Comparison of ENCODE assay signal across 12 cellular contexts in the genomic region with DNA sequence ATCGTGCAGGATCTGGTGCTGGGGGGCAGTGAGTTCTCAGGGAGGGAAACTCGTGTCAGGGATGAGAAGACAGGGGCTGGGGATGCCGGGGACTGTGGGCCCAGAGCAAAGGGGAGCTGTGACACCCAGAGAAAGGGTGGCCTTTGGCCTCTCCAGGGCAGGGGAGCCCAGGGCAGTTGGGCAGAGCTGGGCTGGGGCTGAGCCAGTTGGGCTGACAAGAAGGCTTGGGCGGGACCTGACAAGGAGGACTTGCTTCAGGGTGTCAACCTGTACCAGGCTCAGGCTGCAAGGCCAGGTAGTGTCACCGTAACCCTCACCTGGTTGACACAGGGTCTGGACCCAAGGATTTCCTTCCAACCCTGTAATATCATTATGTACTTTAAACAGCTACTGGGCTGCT. TPM values are rescaled to one million over a fixed set of nuclear protein-coding genes. Genes with fewer than 3 reads are reported as not detected.
DNase-seq lines count a peak whose midpoint lies in the region; ATAC-seq, FAIRE-seq and TF ChIP-seq lines count a peak whose summit lies in the region.
"Had no signal": no experiment of that assay in that cellular context is flagged by ENCODE, and none has a peak within 500 bp of the region (broad histone marks: within the 10 kb centered on the region; RNA-seq: fewer than 3 reads in every experiment).

No MANE protein-coding gene starts in this region.

- WGBS in pancreas, 2 donors = 43 to 66% methylated on average over 5 of the region's 5 CpGs

- no peaks in the 10 kb centered on the region for H3K9me3 Mint-ChIP-seq in WTC11
- H3K9me3 Mint-ChIP-seq in activated CD8-positive, alpha-beta memory T cell treated with anti-CD3 and anti-CD28 coated beads, Interleukin-2, amount 10 ng/mL, durations not matched to agents 7 days and 5 days (ENCODE audit: low read depth) = no peaks in the 10 kb centered on the region

- peaks cover 14% of the 10 kb centered on the region for H3K4me1 Mint-ChIP-seq in WTC11
- H3K4me1 Mint-ChIP-seq in activated CD8-positive, alpha-beta memory T cell treated with anti-CD3 and anti-CD28 coated beads, Interleukin-2, amount 10 ng/mL, durations not matched to agents 7 days and 5 days = no peaks in the 10 kb centered on the region

- no peak for DNase-seq in WTC11 (ENCODE audit: low spot score)
- no peak for DNase-seq in left cardiac atrium
- peak in 4 of 6 donors; percentile 53 to 82 (median 58) for DNase-seq in pancreas
- DNase-seq in activated CD8-positive, alpha-beta memory T cell treated with anti-CD3 and anti-CD28 coated beads, Interleukin-2, amount 10 ng/mL, durations not matched to agents 7 days and 5 days = no peak
- no peak for DNase-seq in NOMO-1 treated with dmso at 0.1 percent for 144 hours (lab: John Stamatoyannopoulos, UW; ENCODE audit: unreplicated experiment)
- DNase-seq: NCI-H1417, NCI-H69 had no signal

- POLR2A ChIA-PET in WTC11 (lab: Charles Lee) = no interaction called here

- H3K36me3 Mint-ChIP-seq in WTC11 = no peaks in the 10 kb centered on the region; the same call in 1 of the 2 replicates
- H3K36me3 Mint-ChIP-seq in activated CD8-positive, alpha-beta memory T cell treated with anti-CD3 and anti-CD28 coated beads, Interleukin-2, amount 10 ng/mL, durations not matched to agents 7 days and 5 days = no peaks in the 10 kb centered on the region
- H3K36me3 Mint-ChIP-seq: activated naive CD8-positive, alpha-beta T cell had no signal

- 0 out of 2 replicates have a peak, but pooled peaks cover under 1% of the 10 kb centered on the region for H3K36me3 ChIP-seq in ACC112 (ENCODE audit: insufficient read depth, low read length)
- H3K36me3 ChIP-seq in pancreas = peaks cover 0 to 1% (median 0%) of the 10 kb centered on the region in 3 donors

- FAIRE-seq in pancreas (lab: Jason Lieb, UNC) = no peak

- ATAC-seq in WTC11 (0 out of 2 replicates have a peak, but pooled peaks have one; percentile 9), left cardiac atrium (peak; percentile 7 to 16), pancreas (peak; percentile 58 to 68 (median 65)), HG02970 (IDR thresholded peaks at IDR 0.05; ENCODE audit: low FRiP score, unreplicated experiment) (no peak), HG03439 (IDR thresholded peaks at IDR 0.05; ENCODE audit: unreplicated experiment) (no peak)
- ATAC-seq in activated CD8-positive, alpha-beta memory T cell treated with anti-CD3 and anti-CD28 coated beads, Interleukin-2, amount 10 ng/mL, durations not matched to agents 7 days and 5 days = no peak

- CTCF ChIA-PET in WTC11 (lab: Charles Lee) = interaction anchor here (1.0 to 4.1 kb wide), 4 partner anchors 44 to 67 kb away, joined by 3 to 26 read pairs (median 8); partner anchors contain the start of gene MESP2
- CTCF ChIA-PET in activated CD8-positive, alpha-beta memory T cell treated with anti-CD3 and anti-CD28 coated beads, Interleukin-2, amount 10 ng/mL, durations not matched to agents 7 days and 5 days (lab: Charles Lee) = no interaction called here

- no peaks in the 10 kb centered on the region for H3K79me2 ChIP-seq in ACC112 (ENCODE audit: control insufficient read depth, insufficient read depth, low read length, unreplicated experiment)

- intact Hi-C loops in left cardiac atrium (cut with DNase I) = no loop called here
- intact Hi-C loops in pancreas (cut with DNase I) = no loop called here

- H3K4me3 ChIP-seq in ACC112 (ENCODE audit: low read depth, low read length) (no peak overlapping the region), pancreas (no peak overlapping the region)

- no peak overlapping the region for H3K27ac Mint-ChIP-seq in WTC11
- no peak overlapping the region for H3K27ac Mint-ChIP-seq in activated CD8-positive, alpha-beta memory T cell treated with anti-CD3 and anti-CD28 coated beads, Interleukin-2, amount 10 ng/mL, durations not matched to agents 7 days and 5 days
- H3K27ac Mint-ChIP-seq: activated naive CD8-positive, alpha-beta T cell had no signal

- H3K27me3 ChIP-seq in ACC112 (ENCODE audit: insufficient read depth, low read length) = no peaks in the 10 kb centered on the region
- no peaks in the 10 kb centered on the region for H3K27me3 ChIP-seq in pancreas

- no peak overlapping the region for H2AFZ ChIP-seq in ACC112 (ENCODE audit: low read length, unreplicated experiment)

- H3K9me3 ChIP-seq in pancreas = no peaks in the 10 kb centered on the region

- H3K4me3 Mint-ChIP-seq in WTC11 = no peak overlapping the region
- no peak overlapping the region for H3K4me3 Mint-ChIP-seq in activated CD8-positive, alpha-beta memory T cell treated with anti-CD3 and anti-CD28 coated beads, Interleukin-2, amount 10 ng/mL, durations not matched to agents 7 days and 5 days
- H3K4me3 Mint-ChIP-seq: activated naive CD8-positive, alpha-beta T cell had no signal

- peaks cover 49% of the 10 kb centered on the region for H3K4me1 ChIP-seq in ACC112 (ENCODE audit: control insufficient read depth, insufficient read depth, low read length, unreplicated experiment)
- H3K4me1 ChIP-seq in pancreas = peaks cover 15 to 25% (median 22%) of the 10 kb centered on the region in 3 donors

- TF ChIP-seq CTCF in WTC11 (IDR thresholded peaks at IDR 0.05) (no peak), pancreas (IDR thresholded peaks at IDR 0.05) (no peak)

- no peaks in the 10 kb centered on the region for H3K27me3 Mint-ChIP-seq in WTC11 (ENCODE audit: low read depth)
- H3K27me3 Mint-ChIP-seq in activated CD8-positive, alpha-beta memory T cell treated with anti-CD3 and anti-CD28 coated beads, Interleukin-2, amount 10 ng/mL, durations not matched to agents 7 days and 5 days = no peaks in the 10 kb centered on the region
- H3K27me3 Mint-ChIP-seq: activated naive CD8-positive, alpha-beta T cell had no signal

- peak overlapping the region; percentile 55 for H3K27ac ChIP-seq in ACC112 (ENCODE audit: low read depth, low read length)
- H3K27ac ChIP-seq in pancreas = peak overlapping the region; percentile 34 to 73 (median 58)

TF ChIP-seq in WTC11, 78 proteins besides CTCF, POLR2A, EP300 and RAD21 (continues in another document):
- TF ChIP-seq, protein P1, sequence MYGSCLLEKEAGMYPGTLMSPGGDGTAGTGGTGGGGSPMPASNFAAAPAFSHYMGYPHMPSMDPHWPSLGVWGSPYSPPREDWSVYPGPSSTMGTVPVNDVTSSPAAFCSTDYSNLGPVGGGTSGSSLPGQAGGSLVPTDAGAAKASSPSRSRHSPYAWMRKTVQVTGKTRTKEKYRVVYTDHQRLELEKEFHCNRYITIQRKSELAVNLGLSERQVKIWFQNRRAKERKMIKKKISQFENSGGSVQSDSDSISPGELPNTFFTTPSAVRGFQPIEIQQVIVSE (CRISPR knock-in tag; IDR thresholded peaks at IDR 0.05; ENCODE audit: borderline replicate concordance) = no peak
- TF ChIP-seq ZNF121 (CRISPR knock-in tag; IDR thresholded peaks at IDR 0.05) (no peak), ATF1 (CRISPR knock-in tag; IDR thresholded peaks at IDR 0.05) (no peak), SMAD4 (CRISPR knock-in tag; IDR thresholded peaks at IDR 0.05) (no peak), TP53 (CRISPR knock-in tag; IDR thresholded peaks at IDR 0.05) (no peak), ATF2 (CRISPR knock-in tag; IDR thresholded peaks at IDR 0.05; ENCODE audit: borderline replicate concordance, low read depth) (no peak)
- TF ChIP-seq, protein P2, sequence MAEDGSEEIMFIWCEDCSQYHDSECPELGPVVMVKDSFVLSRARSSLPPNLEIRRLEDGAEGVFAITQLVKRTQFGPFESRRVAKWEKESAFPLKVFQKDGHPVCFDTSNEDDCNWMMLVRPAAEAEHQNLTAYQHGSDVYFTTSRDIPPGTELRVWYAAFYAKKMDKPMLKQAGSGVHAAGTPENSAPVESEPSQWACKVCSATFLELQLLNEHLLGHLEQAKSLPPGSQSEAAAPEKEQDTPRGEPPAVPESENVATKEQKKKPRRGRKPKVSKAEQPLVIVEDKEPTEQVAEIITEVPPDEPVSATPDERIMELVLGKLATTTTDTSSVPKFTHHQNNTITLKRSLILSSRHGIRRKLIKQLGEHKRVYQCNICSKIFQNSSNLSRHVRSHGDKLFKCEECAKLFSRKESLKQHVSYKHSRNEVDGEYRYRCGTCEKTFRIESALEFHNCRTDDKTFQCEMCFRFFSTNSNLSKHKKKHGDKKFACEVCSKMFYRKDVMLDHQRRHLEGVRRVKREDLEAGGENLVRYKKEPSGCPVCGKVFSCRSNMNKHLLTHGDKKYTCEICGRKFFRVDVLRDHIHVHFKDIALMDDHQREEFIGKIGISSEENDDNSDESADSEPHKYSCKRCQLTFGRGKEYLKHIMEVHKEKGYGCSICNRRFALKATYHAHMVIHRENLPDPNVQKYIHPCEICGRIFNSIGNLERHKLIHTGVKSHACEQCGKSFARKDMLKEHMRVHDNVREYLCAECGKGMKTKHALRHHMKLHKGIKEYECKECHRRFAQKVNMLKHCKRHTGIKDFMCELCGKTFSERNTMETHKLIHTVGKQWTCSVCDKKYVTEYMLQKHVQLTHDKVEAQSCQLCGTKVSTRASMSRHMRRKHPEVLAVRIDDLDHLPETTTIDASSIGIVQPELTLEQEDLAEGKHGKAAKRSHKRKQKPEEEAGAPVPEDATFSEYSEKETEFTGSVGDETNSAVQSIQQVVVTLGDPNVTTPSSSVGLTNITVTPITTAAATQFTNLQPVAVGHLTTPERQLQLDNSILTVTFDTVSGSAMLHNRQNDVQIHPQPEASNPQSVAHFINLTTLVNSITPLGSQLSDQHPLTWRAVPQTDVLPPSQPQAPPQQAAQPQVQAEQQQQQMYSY (CRISPR knock-in tag; IDR thresholded peaks at IDR 0.05) = no peak

RNA-seq across cellular contexts. Expression of gene ANPEP, which starts 13.2 kb away (rescaled TPM):
- total RNA-seq in WTC11 (2021) = 3.5 to 5.8 TPM (median 4.0 TPM) in 3 replicates
- total RNA-seq in left cardiac atrium = 10 to 100 TPM in 1 of 2 donors, 1 to 10 TPM in 1; 5.6 to 21.0 TPM
- 1,000 to 10,000 TPM in 2 of 6 donors, 100 to 1,000 TPM in 4; 401 to 1,207 (median 921) TPM for total RNA-seq in pancreas
- 100 to 1,000 TPM; 388 to 524 TPM for polyA plus RNA-seq in pancreas
- under 1 TPM; 0.68 to 0.76 TPM for total RNA-seq in activated CD8-positive, alpha-beta memory T cell treated with anti-CD3 and anti-CD28 coated beads, Interleukin-2, amount 10 ng/mL, durations not matched to agents 7 days and 5 days

RNA-seq across cellular contexts. Expression of gene MESP2, which starts 51.7 kb away (rescaled TPM):
- total RNA-seq in WTC11 (2021) (0.66 to 1.0 TPM (median 0.68 TPM) in 3 replicates), left cardiac atrium (under 1 TPM; 0.16 to 0.56 TPM), pancreas (under 1 TPM in 4 of 6 donors, not detected in 2; 0.16 to 0.46 (median 0.30) TPM)
- under 1 TPM in 1 of 2 donors, not detected in 1; 0.12 TPM for polyA plus RNA-seq in pancreas
- total RNA-seq in activated CD8-positive, alpha-beta memory T cell treated with anti-CD3 and anti-CD28 coated beads, Interleukin-2, amount 10 ng/mL, durations not matched to agents 7 days and 5 days = not detected
- total RNA-seq: ureter had no signal

Comparison
In these comparisons a context has a peak if more than half of its experiments do, and no peak if none do; other contexts are left out.
1. ATAC-seq: peak in WTC11 (single experiment), left cardiac atrium (2 of 2) and pancreas (4 of 4); none in activated CD8-positive, alpha-beta memory T cell treated with anti-CD3 and anti-CD28 coated beads, Interleukin-2, amount 10 ng/mL, durations not matched to agents 7 days and 5 days (single experiment), HG02970 (single experiment) and HG03439 (single experiment).
2. DNase-seq: peak in pancreas (4 of 6); none in WTC11 (single experiment), left cardiac atrium (single experiment), activated CD8-positive, alpha-beta memory T cell treated with anti-CD3 and anti-CD28 coated beads, Interleukin-2, amount 10 ng/mL, durations not matched to agents 7 days and 5 days (single experiment) and NOMO-1 treated with dmso at 0.1 percent for 144 hours (single experiment).
3. RNA of gene ANPEP, which starts 13.2 kb away (total RNA-seq): 401 to 1,207 TPM in pancreas; 5.6 to 21.0 TPM in left cardiac atrium, 3.5 to 5.8 TPM in WTC11 and 0.68 to 0.76 TPM in activated CD8-positive, alpha-beta memory T cell treated with anti-CD3 and anti-CD28 coated beads, Interleukin-2, amount 10 ng/mL, durations not matched to agents 7 days and 5 days; every median in the first group is over 10 times any median in the second.